20 cellular contexts compared by ENCODE assay signal in the genomic region with DNA sequence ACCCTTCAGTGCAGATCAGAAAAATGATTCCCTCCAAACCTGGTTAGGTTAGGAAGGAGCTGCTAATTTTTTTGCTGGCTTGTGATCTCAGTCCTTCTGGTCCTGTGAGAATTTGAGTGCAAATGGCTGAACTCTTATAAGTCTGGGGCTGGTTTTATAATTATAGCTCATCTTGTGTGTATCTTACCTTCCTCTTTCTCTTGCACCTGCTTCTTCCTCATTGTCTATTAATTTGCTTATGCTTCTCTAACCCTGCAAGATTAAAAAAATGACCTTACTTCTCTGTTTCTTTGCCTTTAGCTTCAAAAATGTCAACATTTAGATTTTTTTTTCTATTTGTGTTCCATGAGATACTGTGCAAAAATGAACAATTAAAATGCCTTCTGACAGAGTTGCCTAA.
"Had no signal": no experiment of that assay in that cellular context is flagged by ENCODE, and none has a peak within 500 bp of the region (broad histone marks: within the 10 kb centered on the region; RNA-seq: fewer than 3 reads in every experiment).

No MANE protein-coding gene starts in this region.

- H3K9me3 ChIP-seq: left lung, lower lobe of right lung, right atrium auricular region, sigmoid colon, testis, tibial nerve, upper lobe of right lung, vagina had no signal

- ATAC-seq: heart right ventricle; left lung; lower lobe of right lung; naive thymus-derived CD4-positive, alpha-beta T cell; upper lobe of right lung had no signal

- H3K27me3 ChIP-seq: left lung, right atrium auricular region, sigmoid colon, testis, tibial nerve, upper lobe of right lung, vagina had no signal

- H3K27ac Mint-ChIP-seq: naive thymus-derived CD4-positive, alpha-beta T cell; stimulated activated naive CD8-positive, alpha-beta T cell treated with anti-CD3 and anti-CD28 coated beads, Interleukin-15, Interleukin-2, amounts not matched to agents 100 ng/mL and 50 ng/mL, for 24 hours had no signal

- DNase-seq: cortex of kidney; dorsolateral prefrontal cortex; effector CD8-positive, alpha-beta T cell; heart right ventricle; hypothalamus; islet precursor cell; left lung; lower lobe of right lung; mesendoderm; naive thymus-derived CD4-positive, alpha-beta T cell; sigmoid colon; stimulated activated CD4-positive, alpha-beta T cell treated with anti-CD3 and anti-CD28 coated beads, Interleukin-12 subunit alpha, Interleukin-12 subunit beta, amount 100 ng/mL, for 4 hours; testis; upper lobe of right lung had no signal

- FAIRE-seq: frontal cortex had no signal

- H3K4me1 Mint-ChIP-seq: naive thymus-derived CD4-positive, alpha-beta T cell had no signal

- H3K4me3 ChIP-seq: dorsolateral prefrontal cortex, heart right ventricle, left lung, lower lobe of right lung, right atrium auricular region, sigmoid colon, skin epidermis, testis, tibial nerve, upper lobe of right lung, vagina had no signal

- H3K4me1 ChIP-seq: heart right ventricle, left lung, lower lobe of right lung, right atrium auricular region, sigmoid colon, testis, upper lobe of right lung, vagina had no signal

- H3K4me3 Mint-ChIP-seq: naive thymus-derived CD4-positive, alpha-beta T cell; stimulated activated naive CD8-positive, alpha-beta T cell treated with anti-CD3 and anti-CD28 coated beads, Interleukin-15, Interleukin-2, amounts not matched to agents 100 ng/mL and 50 ng/mL, for 24 hours had no signal

- H3K27ac ChIP-seq: dorsolateral prefrontal cortex, heart right ventricle, left lung, lower lobe of right lung, right atrium auricular region, sigmoid colon, skin epidermis, testis, tibial nerve, upper lobe of right lung, vagina had no signal

- H3K36me3 ChIP-seq: heart right ventricle, left lung, lower lobe of right lung, right atrium auricular region, sigmoid colon, tibial nerve, upper lobe of right lung, vagina had no signal

- H3K36me3 Mint-ChIP-seq: naive thymus-derived CD4-positive, alpha-beta T cell had no signal
